ENCODE assay signal across 18 cellular contexts in the genomic region with DNA sequence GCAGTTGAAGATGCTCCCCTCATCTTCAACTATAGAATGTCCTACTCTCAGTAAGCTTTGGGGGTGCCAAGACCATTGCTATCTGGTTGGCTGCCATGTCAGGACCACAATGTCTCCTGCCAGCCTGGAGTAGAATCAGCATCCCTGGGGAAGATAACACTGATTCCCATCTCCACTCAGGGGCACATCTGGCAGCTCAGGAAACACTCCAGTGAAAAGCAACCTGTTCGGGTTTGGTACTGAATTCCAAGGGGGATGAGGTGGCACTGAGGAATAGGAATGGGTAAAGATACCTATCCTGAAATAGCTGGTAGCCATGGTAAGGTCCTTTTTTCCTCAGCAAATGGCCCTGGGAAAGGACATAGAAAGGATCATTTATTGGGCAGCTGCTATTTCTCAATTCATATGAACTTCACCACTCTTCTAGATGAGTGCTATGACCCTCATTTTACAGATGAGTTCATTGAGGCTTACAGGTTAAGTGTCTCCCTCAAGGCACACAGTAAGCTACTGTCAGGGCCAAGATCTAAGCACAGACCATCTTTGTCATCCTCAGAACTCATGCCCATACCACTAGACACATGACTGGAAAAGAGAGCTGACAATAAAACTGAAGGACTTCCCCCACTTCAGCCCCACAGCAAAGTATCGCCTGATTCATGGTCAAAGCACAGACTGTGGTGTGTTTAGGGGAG. TPM values are rescaled to one million over a fixed set of nuclear protein-coding genes. Genes with fewer than 3 reads are reported as not detected.
A peak's percentile ranks its signal among the peaks of the same experiment; 100 is the strongest.
DNase-seq lines count a peak whose midpoint lies in the region; ATAC-seq and TF ChIP-seq lines count a peak whose summit lies in the region.
"Had no signal": no experiment of that assay in that cellular context is flagged by ENCODE, and none has a peak within 500 bp of the region (broad histone marks: within the 10 kb centered on the region; RNA-seq: fewer than 3 reads in every experiment).

No MANE protein-coding gene starts in this region.

- peak overlapping the region; percentile 74 for H3K27ac Mint-ChIP-seq in activated T-cell treated with anti-CD3 and anti-CD28 coated beads, Interleukin-2, amount 50 U/mL, for 24 hours
- peak overlapping the region in 4 of 5 experiments; percentile 39 to 78 (median 58) for H3K27ac Mint-ChIP-seq in brain
- peak overlapping the region; percentile 51 for H3K27ac Mint-ChIP-seq in mesothelial cell of epicardium
- no peak overlapping the region for H3K27ac Mint-ChIP-seq in type B pancreatic cell
- no peak overlapping the region for H3K27ac Mint-ChIP-seq in Caco-2 (ENCODE audit: unreplicated experiment)

- H3K27me3 Mint-ChIP-seq in activated T-cell treated with anti-CD3 and anti-CD28 coated beads, Interleukin-2, amount 50 U/mL, for 24 hours, result no peaks in the 10 kb centered on the region
- H3K27me3 Mint-ChIP-seq in brain, result no peaks in the 10 kb centered on the region
- H3K27me3 Mint-ChIP-seq in mesothelial cell of epicardium (ENCODE audit: low read depth), result no peaks in the 10 kb centered on the region
- H3K27me3 Mint-ChIP-seq in type B pancreatic cell, result no peaks in the 10 kb centered on the region
- H3K27me3 Mint-ChIP-seq in Caco-2 (ENCODE audit: insufficient read depth, unreplicated experiment), result no peaks in the 10 kb centered on the region
- H3K27me3 Mint-ChIP-seq: central memory CD8-positive, alpha-beta T cell had no signal

- peaks cover 30% of the 10 kb centered on the region for H3K4me1 Mint-ChIP-seq in activated T-cell treated with anti-CD3 and anti-CD28 coated beads, Interleukin-2, amount 50 U/mL, for 24 hours (ENCODE audit: low read depth)
- H3K4me1 Mint-ChIP-seq in brain, result peaks cover 43% of the 10 kb centered on the region
- peaks cover 32% of the 10 kb centered on the region for H3K4me1 Mint-ChIP-seq in mesothelial cell of epicardium
- peaks cover 51% of the 10 kb centered on the region for H3K4me1 Mint-ChIP-seq in type B pancreatic cell (ENCODE audit: unreplicated experiment)
- peaks cover 39% of the 10 kb centered on the region for H3K4me1 Mint-ChIP-seq in Caco-2 (ENCODE audit: low read depth, unreplicated experiment)

- no peaks in the 10 kb centered on the region for H3K36me3 ChIP-seq in Caco-2 (ENCODE audit: control insufficient read depth, insufficient read depth, low read length)

- POLR2A ChIA-PET in Caco-2 (lab: Charles Lee), result interaction anchor here (1.2 kb wide), 1 partner anchor 13 kb away, joined by 3 read pairs; no protein-coding TSS in a partner anchor

- H3K4me3 ChIP-seq in Caco-2 (ENCODE audit: low read depth, low read length), result no peak overlapping the region
- H3K4me3 ChIP-seq: heart left ventricle, SJSA1 had no signal

- no peak for TF ChIP-seq CTCF in brain (conservative IDR thresholded peaks at IDR 0.05)
- no peak for TF ChIP-seq CTCF in mesothelial cell of epicardium (IDR thresholded peaks at IDR 0.05; ENCODE audit: unreplicated experiment)
- TF ChIP-seq CTCF in type B pancreatic cell (conservative IDR thresholded peaks at IDR 0.05), result no peak
- no peak for TF ChIP-seq CTCF in Caco-2 (IDR thresholded peaks at IDR 0.05; ENCODE audit: insufficient read depth in 1 of 2, low read depth in 1 of 2, low read length in 1 of 2, severe bottlenecking in 1 of 2, unreplicated experiment in 1 of 2)

- intact Hi-C loops in Caco-2 (cut with micrococcal nuclease; ENCODE audit: unreplicated experiment), result loop anchor here (5.0 kb wide), 1 partner anchor 58 kb away; no protein-coding TSS in a partner anchor

- no peaks in the 10 kb centered on the region for H3K9me3 Mint-ChIP-seq in activated T-cell treated with anti-CD3 and anti-CD28 coated beads, Interleukin-2, amount 50 U/mL, for 24 hours
- H3K9me3 Mint-ChIP-seq in brain, result no peaks in the 10 kb centered on the region
- no peaks in the 10 kb centered on the region for H3K9me3 Mint-ChIP-seq in mesothelial cell of epicardium
- H3K9me3 Mint-ChIP-seq in type B pancreatic cell, result no peaks in the 10 kb centered on the region
- no peaks in the 10 kb centered on the region for H3K9me3 Mint-ChIP-seq in Caco-2 (ENCODE audit: unreplicated experiment)
- H3K9me3 Mint-ChIP-seq: activated naive CD4-positive, alpha-beta T cell treated with anti-CD3 and anti-CD28 coated beads, Interleukin-2, amount 50 U/mL, for 72 hours; central memory CD8-positive, alpha-beta T cell had no signal

- DNase-seq in activated T-cell treated with anti-CD3 and anti-CD28 coated beads, Interleukin-2, amount 50 U/mL, for 24 hours, result no peak
- DNase-seq in activated T-cell treated with anti-CD3 and anti-CD28 coated beads, Interleukin-2, amount 50 U/mL, for 1 hour, result no peak
- DNase-seq in mesothelial cell of epicardium (ENCODE audit: low spot score in 2 of 2, unreplicated experiment in 2 of 2) (no peak), type B pancreatic cell (ENCODE audit: extremely low spot score, unreplicated experiment) (no peak), Caco-2 (no peak)
- no peak for DNase-seq in stimulated activated CD4-positive, alpha-beta T cell treated with anti-CD3 and anti-CD28 coated beads, Interleukin-1b, Interleukin-23, amount 100 ng/mL, for 48 hours
- DNase-seq: ACHN, COR-L47, heart left ventricle, islet precursor cell, midbrain, NCI-H146, NCI-H446 had no signal

- H3K36me3 Mint-ChIP-seq in activated T-cell treated with anti-CD3 and anti-CD28 coated beads, Interleukin-2, amount 50 U/mL, for 24 hours (ENCODE audit: low read depth), result peaks cover 78% of the 10 kb centered on the region
- peaks cover 17% of the 10 kb centered on the region for H3K36me3 Mint-ChIP-seq in brain
- H3K36me3 Mint-ChIP-seq in mesothelial cell of epicardium, result peaks cover 17% of the 10 kb centered on the region
- peaks cover 17% of the 10 kb centered on the region for H3K36me3 Mint-ChIP-seq in type B pancreatic cell
- peaks cover 46% of the 10 kb centered on the region for H3K36me3 Mint-ChIP-seq in Caco-2 (ENCODE audit: insufficient read depth, unreplicated experiment)

- H3K4me1 ChIP-seq in Caco-2, result peaks cover 49% of the 10 kb centered on the region
- H3K4me1 ChIP-seq: SJSA1 had no signal

- CTCF ChIA-PET in Caco-2 (lab: Charles Lee), result interaction anchor here (0.9 to 1.3 kb wide), 4 partner anchors 9 to 71 kb away, joined by 3 to 7 read pairs (median 4); no protein-coding TSS in a partner anchor

- H3K4me3 Mint-ChIP-seq in activated T-cell treated with anti-CD3 and anti-CD28 coated beads, Interleukin-2, amount 50 U/mL, for 24 hours, result no peak overlapping the region
- H3K4me3 Mint-ChIP-seq in brain (no peak overlapping the region), mesothelial cell of epicardium (no peak overlapping the region), type B pancreatic cell (peak overlapping the region; percentile 13), Caco-2 (ENCODE audit: unreplicated experiment) (no peak overlapping the region)
- H3K4me3 Mint-ChIP-seq: central memory CD8-positive, alpha-beta T cell had no signal

- no TSS peak for BruUV-seq in Caco-2 (replicated peaks; lab: Mats Ljungman, UMichigan)

- no peak for ATAC-seq in HG03095 (IDR thresholded peaks at IDR 0.05; ENCODE audit: unreplicated experiment)
- ATAC-seq: heart left ventricle had no signal

- H3K27me3 ChIP-seq in Caco-2 (replicated peaks; ENCODE audit: control insufficient read depth, insufficient read depth, low read length), result no peaks in the 10 kb centered on the region
- H3K27me3 ChIP-seq: heart left ventricle, SJSA1 had no signal

- H3K9me3 ChIP-seq in Caco-2, result no peaks in the 10 kb centered on the region
- H3K9me3 ChIP-seq: heart left ventricle, SJSA1 had no signal

RNA-seq across cellular contexts. Expression of a gene that starts 31.4 kb away (rescaled TPM):
- 166 TPM for polyA plus RNA-seq in brain (ENCODE audit: insufficient read depth, low read depth, low replicate concordance)
- 136 to 142 TPM (median 139 TPM) in 3 replicates for total RNA-seq in mesothelial cell of epicardium
- 138 and 140 TPM in 2 replicates for total RNA-seq in type B pancreatic cell (ENCODE audit: low replicate concordance)
- 127 and 139 TPM in 2 replicates for total RNA-seq in Caco-2 (2022)

RNA-seq across cellular contexts. Expression of a gene that starts 40.7 kb away (rescaled TPM):
- polyA plus RNA-seq in brain (ENCODE audit: insufficient read depth, low read depth, low replicate concordance), result 28.4 TPM
- total RNA-seq in mesothelial cell of epicardium (14.3 to 15.5 TPM (median 14.6 TPM) in 3 replicates), type B pancreatic cell (ENCODE audit: low replicate concordance) (20.1 and 33.8 TPM in 2 replicates), Caco-2 (2022) (13.9 and 14.5 TPM in 2 replicates)

Comparison
In these comparisons a context has a peak if more than half of its experiments do, and no peak if none do; other contexts are left out.
1. H3K27ac Mint-ChIP-seq: peak in activated T-cell treated with anti-CD3 and anti-CD28 coated beads, Interleukin-2, amount 50 U/mL, for 24 hours (single experiment), brain (4 of 5) and mesothelial cell of epicardium (single experiment); none in type B pancreatic cell (single experiment) and Caco-2 (single experiment).